Comparison of ENCODE assay signal across 21 cellular contexts in genomic region chr15:34607832-34608231, GRCh38. TPM values are rescaled to one million over a fixed set of nuclear protein-coding genes. Genes with fewer than 3 reads are reported as not detected.
A peak's percentile ranks its signal among the peaks of the same experiment; 100 is the strongest.
DNase-seq lines count a peak whose midpoint lies in the region; ATAC-seq, FAIRE-seq and TF ChIP-seq lines count a peak whose summit lies in the region.
"Had no signal": no experiment of that assay in that cellular context is flagged by ENCODE, and none has a peak within 500 bp of the region (broad histone marks: within the 10 kb centered on the region; RNA-seq: fewer than 3 reads in every experiment).

No MANE protein-coding gene starts in this region.

- intact Hi-C loops in posterior cingulate gyrus (cut with DNase I) = no loop called here

- no peak for ATAC-seq in A549
- ATAC-seq in foreskin keratinocyte = no peak

- no peak for TF ChIP-seq POLR2A in A549 (IDR thresholded peaks at IDR 0.05; ENCODE audit: low read length)

- H3K9me3 ChIP-seq in A549 (no peaks in the 10 kb centered on the region), HEK293 (ENCODE audit: control insufficient read depth, insufficient read depth, low read depth, low read length) (no peaks in the 10 kb centered on the region)
- H3K9me3 ChIP-seq: BLaER1 treated with 17β-estradiol and CSF1 and Interleukin-3, amounts not matched to agents 10 nM and 100 nM had no signal

- H3K4me3 ChIP-seq in A549 = no peak overlapping the region
- no peak overlapping the region for H3K4me3 ChIP-seq in HEK293 (ENCODE audit: low read depth, low read length)
- H3K4me3 ChIP-seq: BLaER1 treated with 17β-estradiol and CSF1 and Interleukin-3, amounts not matched to agents 10 nM and 100 nM had no signal

- H3K36me3 ChIP-seq in HEK293 (ENCODE audit: control insufficient read depth in 2 of 2, insufficient read depth in 1 of 2, low read length in 2 of 2) = no peaks in the 10 kb centered on the region
- H3K36me3 ChIP-seq: BE2C; BLaER1 treated with 17β-estradiol and CSF1 and Interleukin-3, amounts not matched to agents 10 nM and 100 nM had no signal

- H3K4me1 ChIP-seq in A549 (no peaks in the 10 kb centered on the region), HEK293 (ENCODE audit: control insufficient read depth, insufficient read depth, low read length) (no peaks in the 10 kb centered on the region), foreskin keratinocyte (no peaks in the 10 kb centered on the region)

- peak; percentile 78 for FAIRE-seq in A549 (lab: Jason Lieb, UNC)
- peak; percentile 64 for FAIRE-seq in endometrium (lab: Jason Lieb, UNC)
- FAIRE-seq: D721Med, GM12892, H1 had no signal

- DNase-seq in A549 (ENCODE audit: low read depth in 1 of 2, low spot score in 1 of 2) (no peak), foreskin keratinocyte (no peak), posterior cingulate gyrus (no peak)
- no peak for DNase-seq in stimulated activated CD4-positive, alpha-beta T cell treated with anti-CD3 and anti-CD28 coated beads, Interleukin-4, amount 100 ng/mL, for 1 hour
- DNase-seq: ACHN; AML-193; BE2C; CD4-positive, alpha-beta T cell; CD8-positive, alpha-beta memory T cell; DMS 273 treated with DMSO at 0.1 percent for 48 hours; DMS79; EL; GF-D8; H7; HCEC 1CT had no signal

- POLR2A ChIA-PET in A549 (lab: Yijun Ruan, JAX) (no interaction called here), HEK293 (lab: Yijun Ruan, JAX) (no interaction called here)

- TF ChIP-seq CTCF in A549 (IDR thresholded peaks at IDR 0.05) (no peak), HEK293 (tag by site-specific recombination; IDR thresholded peaks at IDR 0.05) (no peak), foreskin keratinocyte (conservative IDR thresholded peaks at IDR 0.05) (no peak)

- no peak for TF ChIP-seq RAD21 in A549 (conservative IDR thresholded peaks at IDR 0.05 in 1 of 2, IDR thresholded peaks at IDR 0.05 in 1 of 2)

- CTCF ChIA-PET in A549 (lab: Yijun Ruan, JAX) (no interaction called here), HEK293 (lab: Yijun Ruan, JAX) (no interaction called here)

- TF ChIP-seq EP300 in A549 (IDR thresholded peaks at IDR 0.05) = no peak

- H3K4me2 ChIP-seq in A549 = no peak overlapping the region
- H3K4me2 ChIP-seq: BLaER1 treated with 17β-estradiol and CSF1 and Interleukin-3, amounts not matched to agents 10 nM and 100 nM had no signal

- H3K27me3 ChIP-seq in foreskin keratinocyte = peaks cover 96% of the 10 kb centered on the region
- H3K27me3 ChIP-seq: BE2C; BLaER1 treated with 17β-estradiol and CSF1 and Interleukin-3, amounts not matched to agents 10 nM and 100 nM had no signal

- H3K27ac ChIP-seq in A549 = no peak overlapping the region
- H3K27ac ChIP-seq in HEK293 (ENCODE audit: extremely low read depth, low read depth, low read length) = no peak overlapping the region
- no peak overlapping the region for H3K27ac ChIP-seq in foreskin keratinocyte
- H3K27ac ChIP-seq: BLaER1 treated with 17β-estradiol and CSF1 and Interleukin-3, amounts not matched to agents 10 nM and 100 nM had no signal

TF ChIP-seq in A549, 52 proteins besides CTCF, POLR2A, EP300 and RAD21:
- TF ChIP-seq MAZ (IDR thresholded peaks at IDR 0.05; ENCODE audit: borderline replicate concordance, low read depth, low read length) (no peak), BCL3 (IDR thresholded peaks at IDR 0.05) (no peak), CBX8 (IDR thresholded peaks at IDR 0.05) (no peak), SMC3 (IDR thresholded peaks at IDR 0.05) (no peak), POLR2AphosphoS2 (conservative IDR thresholded peaks at IDR 0.05; ENCODE audit: low read length) (no peak)

TF ChIP-seq in HEK293, 187 proteins besides CTCF, POLR2A, EP300 and RAD21:
- peak; percentile 67 for TF ChIP-seq ATF2 (tag by site-specific recombination; IDR thresholded peaks at IDR 0.05; ENCODE audit: low read depth)
- no peak for TF ChIP-seq KLF1 (tag by site-specific recombination; IDR thresholded peaks at IDR 0.05)

RNA-seq across cellular contexts. Expression of gene GOLGA8B, which starts 24.4 kb away (rescaled TPM):
- polyA plus RNA-seq in A549 (2011; rRNA removed) = 38.1 and 38.8 TPM in 2 replicates
- 12.8 and 15.9 TPM in 2 replicates for polyA plus RNA-seq in A549 (2012; cell fraction: cytosol; rRNA removed)
- polyA plus RNA-seq in A549 (2012; cell fraction: nucleus; rRNA removed) = 77.0 and 116 TPM in 2 replicates
- polyA plus RNA-seq in A549 (2017; fragmentation: RNase III; extraction: RNeasy Plus Mini Kit Qiagen cat#74134 plus additional on column Dnase treatment) = 49.0 to 50.9 TPM (median 50.2 TPM) in 3 replicates
- polyA minus RNA-seq in A549 (2011; rRNA and poly(A)+ RNA removed) = 12.6 and 14.0 TPM in 2 replicates
- 26.5 and 36.5 TPM in 2 replicates for total RNA-seq in foreskin keratinocyte
- polyA plus RNA-seq in foreskin keratinocyte = 6.1 and 7.1 TPM in 2 replicates
